ENCODE assay signal across 21 cellular contexts in the genomic region with DNA sequence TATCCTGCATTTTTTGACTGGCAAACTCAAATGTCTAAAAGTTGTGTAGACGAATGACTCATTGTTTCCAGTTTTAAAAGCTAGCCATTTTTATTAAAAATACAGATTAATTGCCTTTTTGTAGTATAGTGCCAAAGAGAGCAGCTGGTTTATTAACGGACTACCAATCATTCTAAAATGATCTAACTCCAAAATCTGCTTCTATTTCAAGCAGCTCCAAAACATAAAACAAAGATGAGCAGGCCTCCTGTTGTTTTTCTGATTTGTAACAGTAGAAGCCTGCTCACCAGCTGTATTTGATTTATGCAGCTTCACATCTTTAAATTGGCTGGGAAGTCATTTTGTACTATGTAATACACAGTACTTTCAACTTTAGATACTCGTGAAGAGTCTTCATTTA.
A peak's percentile ranks its signal among the peaks of the same experiment; 100 is the strongest.
DNase-seq lines count a peak whose midpoint lies in the region; ATAC-seq and TF ChIP-seq lines count a peak whose summit lies in the region.
"Had no signal": no experiment of that assay in that cellular context is flagged by ENCODE, and none has a peak within 500 bp of the region (broad histone marks: within the 10 kb centered on the region; RNA-seq: fewer than 3 reads in every experiment).

No MANE protein-coding gene starts in this region.

- TF ChIP-seq CTCF in AG09309 (IDR thresholded peaks at IDR 0.05; ENCODE audit: control insufficient read depth, insufficient read depth, low read depth, low read length, missing control alignments) (no peak), SK-N-SH (IDR thresholded peaks at IDR 0.05) (no peak), fibroblast of villous mesenchyme (IDR thresholded peaks at IDR 0.05; ENCODE audit: insufficient read depth, low read depth, low read length) (no peak), prostate gland (IDR thresholded peaks at IDR 0.05) (no peak)

- H3K9me2 ChIP-seq in SK-N-SH: no peaks in the 10 kb centered on the region; the same call in 1 of the 2 replicates

- CTCF ChIA-PET in SK-N-SH (lab: Yijun Ruan, JAX): interaction anchor here (1.5 kb wide), 1 partner anchor 11 kb away, joined by 4 read pairs; no protein-coding TSS in a partner anchor

- H3K4me1 ChIP-seq in SK-N-SH (ENCODE audit: control insufficient read depth in 1 of 2, insufficient read depth in 2 of 2, low read depth in 1 of 2, low read length in 1 of 2): peaks cover 6 to 10% of the 10 kb centered on the region in 2 experiments; a peak in 2 of 4 replicates
- H3K4me1 ChIP-seq in prostate gland (replicated peaks): no peaks in the 10 kb centered on the region
- H3K4me1 ChIP-seq: adrenal gland had no signal

- peak; percentile 27 for DNase-seq in AG09309 (ENCODE audit: low read depth)
- peak; percentile 7 for DNase-seq in LHCN-M2 (ENCODE audit: low read depth)
- DNase-seq in SK-N-SH: peak; percentile 49
- DNase-seq in fibroblast of villous mesenchyme (ENCODE audit: low read depth): peak; percentile 25
- DNase-seq in prostate gland (ENCODE audit: low spot score): no peak
- no peak for DNase-seq in SW 1271 (lab: John Stamatoyannopoulos, UW)
- no peak for DNase-seq in iPS-NIHi11 (ENCODE audit: low spot score)
- DNase-seq: activated CD4-positive, alpha-beta T cell treated with anti-CD3 and anti-CD28 coated beads for 4 hours; activated CD8-positive, alpha-beta memory T cell treated with anti-CD3 and anti-CD28 coated beads, Interleukin-2, amount 10 ng/mL, durations not matched to agents 7 days and 5 days; adrenal gland; CD8-positive, alpha-beta memory T cell; dorsolateral prefrontal cortex; glutamatergic neuron; KG1; NCI-H1092; NCI-H345; psoas muscle; stimulated activated CD4-positive, alpha-beta T cell treated with anti-CD3 and anti-CD28 coated beads, Interleukin-4, amount 100 ng/mL, for 24 hours had no signal

- H3K9me3 ChIP-seq in SK-N-SH (no peaks in the 10 kb centered on the region), prostate gland (no peaks in the 10 kb centered on the region)

- H3F3A ChIP-seq in SK-N-SH (replicated peaks; ENCODE audit: insufficient read depth): peaks cover 5% of the 10 kb centered on the region

- no peak overlapping the region for H2AFZ ChIP-seq in SK-N-SH (ENCODE audit: low read depth)

- WGBS in SK-N-SH (ENCODE audit: low lambda C conversion rate): 21% methylated on average over 3 of the region's 3 CpGs
- WGBS in prostate gland: 40% methylated on average over 3 of the region's 3 CpGs

- no peak overlapping the region for H3K9ac ChIP-seq in SK-N-SH

- H3K79me2 ChIP-seq in SK-N-SH (ENCODE audit: insufficient read depth): no peaks in the 10 kb centered on the region

- no peak overlapping the region for H3K4me2 ChIP-seq in SK-N-SH
- H3K4me2 ChIP-seq: smooth muscle cell had no signal

- H4K20me1 ChIP-seq in SK-N-SH (ENCODE audit: insufficient read depth): no peaks in the 10 kb centered on the region

- POLR2A ChIA-PET in SK-N-SH (lab: Yijun Ruan, JAX): no interaction called here

- H3K4me3 ChIP-seq in AG09309 (ENCODE audit: control insufficient read depth, low read depth, low read length) (no peak overlapping the region), SK-N-SH (ENCODE audit: low read depth in 2 of 2, low read length in 1 of 2) (no peak overlapping the region), fibroblast of villous mesenchyme (ENCODE audit: low read depth, low read length) (no peak overlapping the region), prostate gland (no peak overlapping the region)
- H3K4me3 ChIP-seq: adrenal gland, cardiac muscle cell, dorsolateral prefrontal cortex, psoas muscle, smooth muscle cell had no signal

- no peaks in the 10 kb centered on the region for H3K27me3 ChIP-seq in SK-N-SH (ENCODE audit: insufficient read depth)
- no peaks in the 10 kb centered on the region for H3K27me3 ChIP-seq in prostate gland (replicated peaks; ENCODE audit: insufficient read depth)
- H3K27me3 ChIP-seq: adrenal gland, cardiac muscle cell, dorsolateral prefrontal cortex had no signal

- no peak for TF ChIP-seq POLR2A in prostate gland (IDR thresholded peaks at IDR 0.05)

- intact Hi-C loops in prostate gland (cut with DNase I): no loop called here

- peak overlapping the region; percentile 45 to 82; a peak in 3 of 4 replicates for H3K27ac ChIP-seq in SK-N-SH (ENCODE audit: low read depth in 2 of 2, low read length in 1 of 2)
- no peak overlapping the region for H3K27ac ChIP-seq in prostate gland
- H3K27ac ChIP-seq: adrenal gland, cardiac muscle cell, psoas muscle had no signal

- H3K36me3 ChIP-seq in SK-N-SH (replicated peaks in 1 of 2; ENCODE audit: control insufficient read depth in 1 of 2, insufficient read depth in 2 of 2, low read length in 1 of 2): peaks cover 8 to 28% of the 10 kb centered on the region in 2 experiments
- no peaks in the 10 kb centered on the region for H3K36me3 ChIP-seq in prostate gland

- no peak for TF ChIP-seq RAD21 in SK-N-SH (IDR thresholded peaks at IDR 0.05; ENCODE audit: low read length)

- peak; percentile 22 to 71; a peak in 2 of 4 replicates for TF ChIP-seq EP300 in SK-N-SH (IDR thresholded peaks at IDR 0.05; ENCODE audit: borderline replicate concordance in 1 of 2, low read depth in 1 of 2, low read length in 1 of 2)

- ATAC-seq in activated CD4-positive, CD25-positive, alpha-beta regulatory T cell treated with anti-CD3 and anti-CD28 coated beads, Interleukin-2, amount 50 U/mL, for 24 hours: no peak
- ATAC-seq: activated CD8-positive, alpha-beta memory T cell treated with anti-CD3 and anti-CD28 coated beads, Interleukin-2, amount 10 ng/mL, durations not matched to agents 7 days and 5 days had no signal

TF ChIP-seq in SK-N-SH, 30 proteins besides CTCF, POLR2A, EP300 and RAD21:
- TF ChIP-seq TCF12 (IDR thresholded peaks at IDR 0.05): peak; percentile 80
- no peak for TF ChIP-seq MXI1 (IDR thresholded peaks at IDR 0.05; ENCODE audit: low read depth, low read length)
- TF ChIP-seq JUND (IDR thresholded peaks at IDR 0.05): no peak
- no peak for TF ChIP-seq FOXJ3 (CRISPR knock-in tag; IDR thresholded peaks at IDR 0.05)
- peak; percentile 47; the same call in 1 of the 2 replicates for TF ChIP-seq RCOR1 (IDR thresholded peaks at IDR 0.05; ENCODE audit: low read length)
- peak; percentile 38; the same call in 1 of the 2 replicates for TF ChIP-seq FOSL2 (IDR thresholded peaks at IDR 0.05; ENCODE audit: borderline replicate concordance, low read depth)
- TF ChIP-seq RFX5 (IDR thresholded peaks at IDR 0.05; ENCODE audit: low read length): no peak
- TF ChIP-seq, protein P1, sequence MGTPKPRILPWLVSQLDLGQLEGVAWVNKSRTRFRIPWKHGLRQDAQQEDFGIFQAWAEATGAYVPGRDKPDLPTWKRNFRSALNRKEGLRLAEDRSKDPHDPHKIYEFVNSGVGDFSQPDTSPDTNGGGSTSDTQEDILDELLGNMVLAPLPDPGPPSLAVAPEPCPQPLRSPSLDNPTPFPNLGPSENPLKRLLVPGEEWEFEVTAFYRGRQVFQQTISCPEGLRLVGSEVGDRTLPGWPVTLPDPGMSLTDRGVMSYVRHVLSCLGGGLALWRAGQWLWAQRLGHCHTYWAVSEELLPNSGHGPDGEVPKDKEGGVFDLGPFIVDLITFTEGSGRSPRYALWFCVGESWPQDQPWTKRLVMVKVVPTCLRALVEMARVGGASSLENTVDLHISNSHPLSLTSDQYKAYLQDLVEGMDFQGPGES (IDR thresholded peaks at IDR 0.05; ENCODE audit: low read depth, low read length): no peak
- TF ChIP-seq GATA2 (CRISPR knock-in tag; IDR thresholded peaks at IDR 0.05): no peak
- no peak for TF ChIP-seq SIN3A (IDR thresholded peaks at IDR 0.05; ENCODE audit: borderline replicate concordance, low read depth, low read length)
- no peak for TF ChIP-seq SMC3 (IDR thresholded peaks at IDR 0.05; ENCODE audit: low read depth, low read length)
- TF ChIP-seq YY1 (IDR thresholded peaks at IDR 0.05; ENCODE audit: low read depth): no peak
- TF ChIP-seq NFIC (IDR thresholded peaks at IDR 0.05; ENCODE audit: borderline replicate concordance): peak; percentile 28; the same call in 1 of the 2 replicates
- no peak for TF ChIP-seq TEAD4 (IDR thresholded peaks at IDR 0.05; ENCODE audit: borderline replicate concordance, insufficient read depth)
- TF ChIP-seq, protein P2, sequence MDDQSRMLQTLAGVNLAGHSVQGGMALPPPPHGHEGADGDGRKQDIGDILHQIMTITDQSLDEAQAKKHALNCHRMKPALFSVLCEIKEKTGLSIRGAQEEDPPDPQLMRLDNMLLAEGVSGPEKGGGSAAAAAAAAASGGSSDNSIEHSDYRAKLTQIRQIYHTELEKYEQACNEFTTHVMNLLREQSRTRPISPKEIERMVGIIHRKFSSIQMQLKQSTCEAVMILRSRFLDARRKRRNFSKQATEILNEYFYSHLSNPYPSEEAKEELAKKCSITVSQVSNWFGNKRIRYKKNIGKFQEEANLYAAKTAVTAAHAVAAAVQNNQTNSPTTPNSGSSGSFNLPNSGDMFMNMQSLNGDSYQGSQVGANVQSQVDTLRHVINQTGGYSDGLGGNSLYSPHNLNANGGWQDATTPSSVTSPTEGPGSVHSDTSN (IDR thresholded peaks at IDR 0.05): peak; percentile 19; the same call in 1 of the 2 replicates

Comparison
In these comparisons a context has a peak if more than half of its experiments do, and no peak if none do; other contexts are left out.
1. DNase-seq: peak in AG09309 (single experiment), LHCN-M2 (single experiment), SK-N-SH (single experiment) and fibroblast of villous mesenchyme (single experiment); none in prostate gland (single experiment), SW 1271 (0 of 2) and iPS-NIHi11 (single experiment).
2. H3K27ac ChIP-seq: peak in SK-N-SH (2 of 2); none in prostate gland (0 of 2).